Comparison of ENCODE assay signal across 11 cellular contexts in the genomic region with DNA sequence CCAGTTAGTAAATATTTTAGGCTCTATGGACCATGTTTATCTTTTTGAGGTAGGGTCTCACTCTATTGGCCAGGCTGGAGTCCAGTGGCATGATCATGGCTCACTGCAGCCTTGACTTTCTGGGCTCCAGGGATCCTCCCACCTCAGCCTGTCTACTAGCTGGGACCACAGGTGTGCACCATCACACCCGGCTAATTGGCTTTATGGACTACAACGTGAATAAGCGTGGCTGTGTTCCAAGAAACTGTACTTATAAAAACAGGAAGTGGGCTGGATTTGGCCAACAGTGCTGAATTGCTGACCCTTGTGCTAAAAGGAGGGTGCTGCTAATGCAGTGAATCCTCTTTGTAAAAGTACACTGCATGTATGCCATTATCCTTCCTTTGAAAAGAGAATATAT.
DNase-seq lines count a peak whose midpoint lies in the region; TF ChIP-seq lines count a peak whose summit lies in the region.
"Had no signal": no experiment of that assay in that cellular context is flagged by ENCODE, and none has a peak within 500 bp of the region (broad histone marks: within the 10 kb centered on the region; RNA-seq: fewer than 3 reads in every experiment).

No MANE protein-coding gene starts in this region.

- H3K4me1 Mint-ChIP-seq in type B pancreatic cell (ENCODE audit: unreplicated experiment): no peaks in the 10 kb centered on the region

- H3K9me3 Mint-ChIP-seq in type B pancreatic cell: no peaks in the 10 kb centered on the region

- H3K36me3 Mint-ChIP-seq in type B pancreatic cell: no peaks in the 10 kb centered on the region

- TF ChIP-seq CTCF in retinal pigment epithelial cell (conservative IDR thresholded peaks at IDR 0.05; ENCODE audit: low read depth, low read length): no peak
- no peak for TF ChIP-seq CTCF in coronary artery (IDR thresholded peaks at IDR 0.05)
- no peak for TF ChIP-seq CTCF in type B pancreatic cell (conservative IDR thresholded peaks at IDR 0.05)

- H3K4me3 Mint-ChIP-seq in type B pancreatic cell: no peak overlapping the region

- no peak overlapping the region for H3K4me3 ChIP-seq in retinal pigment epithelial cell (ENCODE audit: low read length)
- H3K4me3 ChIP-seq in coronary artery: no peak overlapping the region
- H3K4me3 ChIP-seq: smooth muscle cell had no signal

- H3K27me3 Mint-ChIP-seq in type B pancreatic cell: peaks cover 52% of the 10 kb centered on the region

- H3K27ac ChIP-seq in coronary artery: no peak overlapping the region
- H3K27ac ChIP-seq: 22Rv1 had no signal

- peak; percentile 64 for DNase-seq in DMS 273 (lab: John Stamatoyannopoulos, UW; ENCODE audit: unreplicated experiment)
- DNase-seq in DMS 273 treated with DMSO at 0.1 percent for 48 hours (lab: John Stamatoyannopoulos, UW): no peak
- peak; percentile 53 for DNase-seq in NCI-H226
- DNase-seq in astrocyte of the hippocampus (ENCODE audit: low read depth, low spot score): peak; percentile 20
- DNase-seq in retinal pigment epithelial cell (ENCODE audit: low read depth): peak; percentile 62
- DNase-seq in coronary artery (ENCODE audit: low spot score): no peak
- DNase-seq in stimulated activated CD4-positive, alpha-beta T cell treated with anti-CD3 and anti-CD28 coated beads, Interleukin-2, amount 100 ng/mL, for 24 hours: no peak
- no peak for DNase-seq in type B pancreatic cell (ENCODE audit: extremely low spot score, unreplicated experiment)
- DNase-seq: Right ventricle myocardium superior had no signal

- no peak overlapping the region for H3K27ac Mint-ChIP-seq in type B pancreatic cell

Comparison
In these comparisons a context has a peak if more than half of its experiments do, and no peak if none do; other contexts are left out.
1. DNase-seq: peak in DMS 273 (single experiment), NCI-H226 (single experiment), astrocyte of the hippocampus (single experiment) and retinal pigment epithelial cell (single experiment); none in DMS 273 treated with DMSO at 0.1 percent for 48 hours (single experiment), coronary artery (single experiment), stimulated activated CD4-positive, alpha-beta T cell treated with anti-CD3 and anti-CD28 coated beads, Interleukin-2, amount 100 ng/mL, for 24 hours (0 of 2) and type B pancreatic cell (single experiment).